In the genomic region with DNA sequence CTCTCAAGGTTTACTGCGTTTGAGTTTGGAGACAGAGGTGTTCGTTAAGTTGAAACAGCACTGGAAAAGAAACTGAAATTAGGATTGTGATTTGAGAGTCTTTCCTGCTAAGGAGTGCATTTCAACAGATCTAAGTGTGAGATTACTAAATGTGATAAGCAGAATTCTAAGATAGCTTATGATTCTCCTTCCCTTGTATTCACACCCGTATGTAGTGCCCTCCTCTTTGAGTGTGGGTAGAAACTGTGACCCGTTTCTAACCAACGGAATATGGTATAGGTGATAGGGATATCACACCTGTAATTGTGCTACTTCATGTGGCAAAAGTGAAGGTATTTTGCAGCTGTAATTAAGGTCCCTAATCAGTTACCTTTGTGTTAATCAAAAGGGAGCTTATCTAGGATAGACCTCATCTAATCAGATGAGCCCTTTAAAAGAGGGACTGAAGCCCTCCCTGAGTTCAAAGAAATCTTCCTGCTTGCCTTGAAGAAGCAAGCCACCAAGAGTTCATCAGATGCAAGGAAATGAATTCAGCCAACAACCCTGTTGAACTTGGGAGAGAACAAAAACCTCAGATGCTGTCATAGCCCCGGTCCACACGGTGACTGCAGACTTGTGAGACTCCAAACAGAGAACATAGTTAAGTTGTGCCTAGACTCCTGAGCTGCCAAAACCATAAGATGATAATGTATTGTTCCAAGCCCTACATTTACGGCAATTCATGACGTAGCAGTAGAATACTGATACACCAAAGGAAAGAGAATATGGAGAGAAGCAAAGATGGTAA, we compare ENCODE assay signal across 1 cellular context.
TF ChIP-seq lines count a peak whose summit lies in the region.

No MANE protein-coding gene starts in this region.

TF ChIP-seq in HepG2, 621 proteins besides CTCF, POLR2A, EP300 and RAD21:
- TF ChIP-seq GRHL1 (CRISPR knock-in tag; conservative IDR thresholded peaks at IDR 0.05): no peak
- peak; percentile 48 for TF ChIP-seq CREB1 (IDR thresholded peaks at IDR 0.05)
- TF ChIP-seq CREB1 (CRISPR knock-in tag; IDR thresholded peaks at IDR 0.05): no peak
- no peak for TF ChIP-seq ZNF724P (CRISPR knock-in tag; IDR thresholded peaks at IDR 0.05; ENCODE audit: borderline replicate concordance)
